29 cellular contexts compared by ENCODE assay signal in genomic region chr11:72876147-72876546, GRCh38.
"Had no signal": no experiment of that assay in that cellular context is flagged by ENCODE, and none has a peak within 500 bp of the region (broad histone marks: within the 10 kb centered on the region; RNA-seq: fewer than 3 reads in every experiment).

No MANE protein-coding gene starts in this region.

- H3K27me3 ChIP-seq: adrenal gland, body of pancreas, esophagus muscularis mucosa, foreskin keratinocyte, gastrocnemius medialis had no signal

- H3K9me3 ChIP-seq: adrenal gland, body of pancreas, esophagus muscularis mucosa, gastrocnemius medialis had no signal

- DNase-seq: activated CD4-positive, alpha-beta memory T cell treated with anti-CD3 and anti-CD28 coated beads for 36 hours; activated CD4-positive, alpha-beta T cell treated with anti-CD3 and anti-CD28 coated beads for 1 hour; activated CD4-positive, alpha-beta T cell treated with anti-CD3 and anti-CD28 coated beads for 48 hours; activated CD8-positive, alpha-beta memory T cell treated with anti-CD3 and anti-CD28 coated beads, Interleukin-2, amount 10 ng/mL, durations not matched to agents 7 days and 5 days; activated CD8-positive, alpha-beta memory T cell treated with anti-CD3 and anti-CD28 coated beads, Interleukin-2, amount 50 U/mL, for 4 hours; activated CD8-positive, alpha-beta T cell treated with anti-CD3 and anti-CD28 coated beads, Interleukin-2, amount 10 ng/mL, durations not matched to agents 7 days and 5 days; activated effector memory CD4-positive, alpha-beta T cell treated with anti-CD3 and anti-CD28 coated beads, Interleukin-2, amount 50 U/mL, for 16 hours; activated naive CD4-positive, alpha-beta T cell treated with anti-CD3 and anti-CD28 coated beads for 36 hours; activated naive CD8-positive, alpha-beta T cell treated with anti-CD3 and anti-CD28 coated beads for 36 hours; activated naive CD8-positive, alpha-beta T cell treated with anti-CD3 and anti-CD28 coated beads, Interleukin-2, amount 50 U/mL, for 24 hours; activated T-cell treated with anti-CD3 and anti-CD28 coated beads, Interleukin-2, amount 50 U/mL, for 1 hour; activated T-cell treated with anti-CD3 and anti-CD28 coated beads, Interleukin-2, amount 50 U/mL, for 48 hours; adrenal gland; amygdala; aorta; body of pancreas; caudate nucleus; cortex of kidney; dermis blood vessel endothelial cell; effector CD4-positive, alpha-beta T cell; effector memory CD8-positive, alpha-beta T cell; erythroblast; foreskin keratinocyte; gastrocnemius medialis; T-helper 2 cell had no signal

- H3K36me3 ChIP-seq: adrenal gland, esophagus muscularis mucosa, gastrocnemius medialis had no signal

- H3K27ac Mint-ChIP-seq: activated CD4-positive, alpha-beta memory T cell treated with anti-CD3 and anti-CD28 coated beads for 36 hours; activated CD8-positive, alpha-beta memory T cell treated with anti-CD3 and anti-CD28 coated beads, Interleukin-2, amount 10 ng/mL, durations not matched to agents 7 days and 5 days; activated CD8-positive, alpha-beta T cell treated with anti-CD3 and anti-CD28 coated beads, Interleukin-2, amount 10 ng/mL, durations not matched to agents 7 days and 5 days; activated naive CD4-positive, alpha-beta T cell treated with anti-CD3 and anti-CD28 coated beads for 36 hours; activated naive CD4-positive, alpha-beta T cell treated with anti-CD3 and anti-CD28 coated beads, Interleukin-2, amount 50 U/mL, for 24 hours; activated naive CD8-positive, alpha-beta T cell treated with anti-CD3 and anti-CD28 coated beads for 36 hours; activated naive CD8-positive, alpha-beta T cell treated with anti-CD3 and anti-CD28 coated beads, Interleukin-2, amount 50 U/mL, for 24 hours; activated T-helper 1 cell treated with anti-CD3 and anti-CD28 coated beads, Interleukin-12 subunit alpha, Interleukin-12 subunit beta, Interleukin-2, Interleukin-4 antibody, amounts not matched to agents 30 ng/mL and 10 ng/mL and 1 ng/mL, durations not matched to agents 14 hours and 24 hours and 36 hours; activated T-helper 2 cell treated with anti-CD3 and anti-CD28 coated beads, Interferon-gamma antibody, Interleukin-2, Interleukin-4, amounts not matched to agents 10 μg/mL and 5 μg/mL and 100 μg/mL, durations not matched to agents 14 hours and 24 hours and 36 hours; effector memory CD8-positive, alpha-beta T cell had no signal

- H3K4me3 ChIP-seq: adrenal gland, body of pancreas, esophagus muscularis mucosa, gastrocnemius medialis had no signal

- H3K9me3 Mint-ChIP-seq: activated naive CD4-positive, alpha-beta T cell treated with anti-CD3 and anti-CD28 coated beads, Interleukin-2, amount 50 U/mL, for 24 hours; activated T-helper 1 cell treated with anti-CD3 and anti-CD28 coated beads, Interleukin-12 subunit alpha, Interleukin-12 subunit beta, Interleukin-2, Interleukin-4 antibody, amounts not matched to agents 30 ng/mL and 10 ng/mL and 1 ng/mL, durations not matched to agents 14 hours and 24 hours and 36 hours; effector memory CD8-positive, alpha-beta T cell had no signal

- H3K4me3 Mint-ChIP-seq: activated CD4-positive, alpha-beta memory T cell treated with anti-CD3 and anti-CD28 coated beads for 36 hours; activated CD8-positive, alpha-beta memory T cell treated with anti-CD3 and anti-CD28 coated beads, Interleukin-2, amount 10 ng/mL, durations not matched to agents 7 days and 5 days; activated CD8-positive, alpha-beta T cell treated with anti-CD3 and anti-CD28 coated beads, Interleukin-2, amount 10 ng/mL, durations not matched to agents 7 days and 5 days; activated naive CD4-positive, alpha-beta T cell treated with anti-CD3 and anti-CD28 coated beads for 36 hours; activated naive CD4-positive, alpha-beta T cell treated with anti-CD3 and anti-CD28 coated beads, Interleukin-2, amount 50 U/mL, for 24 hours; activated naive CD8-positive, alpha-beta T cell treated with anti-CD3 and anti-CD28 coated beads for 36 hours; activated naive CD8-positive, alpha-beta T cell treated with anti-CD3 and anti-CD28 coated beads, Interleukin-2, amount 50 U/mL, for 24 hours; activated T-helper 1 cell treated with anti-CD3 and anti-CD28 coated beads, Interleukin-12 subunit alpha, Interleukin-12 subunit beta, Interleukin-2, Interleukin-4 antibody, amounts not matched to agents 30 ng/mL and 10 ng/mL and 1 ng/mL, durations not matched to agents 14 hours and 24 hours and 36 hours; effector memory CD8-positive, alpha-beta T cell had no signal

- H3K27me3 Mint-ChIP-seq: activated CD4-positive, alpha-beta memory T cell treated with anti-CD3 and anti-CD28 coated beads for 36 hours; activated CD8-positive, alpha-beta memory T cell treated with anti-CD3 and anti-CD28 coated beads, Interleukin-2, amount 10 ng/mL, durations not matched to agents 7 days and 5 days; activated naive CD4-positive, alpha-beta T cell treated with anti-CD3 and anti-CD28 coated beads, Interleukin-2, amount 50 U/mL, for 24 hours; activated naive CD8-positive, alpha-beta T cell treated with anti-CD3 and anti-CD28 coated beads for 36 hours; activated naive CD8-positive, alpha-beta T cell treated with anti-CD3 and anti-CD28 coated beads, Interleukin-2, amount 50 U/mL, for 24 hours; effector memory CD8-positive, alpha-beta T cell had no signal

- H3K27ac ChIP-seq: adrenal gland, body of pancreas, esophagus muscularis mucosa, foreskin keratinocyte, gastrocnemius medialis had no signal

- ATAC-seq: activated CD8-positive, alpha-beta memory T cell treated with anti-CD3 and anti-CD28 coated beads, Interleukin-2, amount 10 ng/mL, durations not matched to agents 7 days and 5 days; activated CD8-positive, alpha-beta T cell treated with anti-CD3 and anti-CD28 coated beads, Interleukin-2, amount 10 ng/mL, durations not matched to agents 7 days and 5 days; activated naive CD8-positive, alpha-beta T cell treated with anti-CD3 and anti-CD28 coated beads, Interleukin-2, amount 50 U/mL, for 24 hours; body of pancreas; effector memory CD8-positive, alpha-beta T cell; foreskin keratinocyte; gastrocnemius medialis had no signal

- H3K4me1 ChIP-seq: adrenal gland, body of pancreas, foreskin keratinocyte, gastrocnemius medialis had no signal
